In the genomic region with DNA sequence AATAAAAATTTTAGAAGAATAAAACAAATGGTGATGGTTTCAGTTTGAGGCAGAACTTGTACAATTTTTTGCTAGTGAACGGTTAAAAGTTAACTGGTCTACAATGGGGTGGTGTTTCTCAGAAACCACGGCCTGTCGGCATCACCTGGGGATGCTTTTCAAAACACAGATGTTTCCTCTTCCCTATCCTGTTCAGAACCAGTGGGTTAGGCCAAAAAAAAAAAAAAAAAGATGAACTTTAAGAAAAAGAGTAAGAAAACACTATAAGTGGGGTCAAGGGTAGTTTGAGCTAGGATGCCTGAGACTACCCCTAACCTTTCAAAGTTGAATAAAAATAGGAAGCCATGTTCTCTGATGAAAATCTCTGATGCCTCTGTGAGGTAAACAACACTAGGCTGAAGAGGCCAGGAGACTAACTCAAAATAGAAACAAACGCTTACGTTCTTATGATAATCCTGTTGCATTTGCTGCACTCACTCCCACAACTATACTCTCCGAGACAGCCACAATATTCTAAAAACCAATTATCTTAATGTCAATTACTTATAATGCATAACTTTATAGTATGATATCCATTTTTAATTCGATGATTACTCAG, we compare ENCODE assay signal across 1 cellular context.
TF ChIP-seq lines count a peak whose summit lies in the region.

No MANE protein-coding gene starts in this region.

TF ChIP-seq in SK-N-SH treated with all-trans-retinoic acid at 6 μM for 48 hours, 23 proteins besides CTCF, POLR2A, EP300 and RAD21 (continued from another document):
- TF ChIP-seq, protein P1, sequence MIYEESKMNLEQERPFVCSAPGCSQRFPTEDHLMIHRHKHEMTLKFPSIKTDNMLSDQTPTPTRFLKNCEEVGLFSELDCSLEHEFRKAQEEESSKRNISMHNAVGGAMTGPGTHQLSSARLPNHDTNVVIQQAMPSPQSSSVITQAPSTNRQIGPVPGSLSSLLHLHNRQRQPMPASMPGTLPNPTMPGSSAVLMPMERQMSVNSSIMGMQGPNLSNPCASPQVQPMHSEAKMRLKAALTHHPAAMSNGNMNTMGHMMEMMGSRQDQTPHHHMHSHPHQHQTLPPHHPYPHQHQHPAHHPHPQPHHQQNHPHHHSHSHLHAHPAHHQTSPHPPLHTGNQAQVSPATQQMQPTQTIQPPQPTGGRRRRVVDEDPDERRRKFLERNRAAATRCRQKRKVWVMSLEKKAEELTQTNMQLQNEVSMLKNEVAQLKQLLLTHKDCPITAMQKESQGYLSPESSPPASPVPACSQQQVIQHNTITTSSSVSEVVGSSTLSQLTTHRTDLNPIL (CRISPR knock-in tag; IDR thresholded peaks at IDR 0.05; ENCODE audit: low read depth), result no peak
- TF ChIP-seq POU6F1 (CRISPR knock-in tag; IDR thresholded peaks at IDR 0.05; ENCODE audit: borderline replicate concordance, low read depth) (no peak), ZFP3 (CRISPR knock-in tag; IDR thresholded peaks at IDR 0.05) (no peak), BACH2 (CRISPR knock-in tag; IDR thresholded peaks at IDR 0.05; ENCODE audit: borderline replicate concordance) (no peak), ZNF8 (CRISPR knock-in tag; IDR thresholded peaks at IDR 0.05) (no peak), OSR1 (CRISPR knock-in tag; IDR thresholded peaks at IDR 0.05) (no peak), ISL1 (CRISPR knock-in tag; IDR thresholded peaks at IDR 0.05) (no peak), CSDC2 (CRISPR knock-in tag; IDR thresholded peaks at IDR 0.05) (no peak), ZNF565 (CRISPR knock-in tag; conservative IDR thresholded peaks at IDR 0.05; ENCODE audit: low read depth) (no peak), ESRRG (CRISPR knock-in tag; IDR thresholded peaks at IDR 0.05) (no peak), RARB (CRISPR knock-in tag; IDR thresholded peaks at IDR 0.05) (no peak), PPARA (CRISPR knock-in tag; IDR thresholded peaks at IDR 0.05; ENCODE audit: borderline replicate concordance) (no peak)
- TF ChIP-seq, protein P2, sequence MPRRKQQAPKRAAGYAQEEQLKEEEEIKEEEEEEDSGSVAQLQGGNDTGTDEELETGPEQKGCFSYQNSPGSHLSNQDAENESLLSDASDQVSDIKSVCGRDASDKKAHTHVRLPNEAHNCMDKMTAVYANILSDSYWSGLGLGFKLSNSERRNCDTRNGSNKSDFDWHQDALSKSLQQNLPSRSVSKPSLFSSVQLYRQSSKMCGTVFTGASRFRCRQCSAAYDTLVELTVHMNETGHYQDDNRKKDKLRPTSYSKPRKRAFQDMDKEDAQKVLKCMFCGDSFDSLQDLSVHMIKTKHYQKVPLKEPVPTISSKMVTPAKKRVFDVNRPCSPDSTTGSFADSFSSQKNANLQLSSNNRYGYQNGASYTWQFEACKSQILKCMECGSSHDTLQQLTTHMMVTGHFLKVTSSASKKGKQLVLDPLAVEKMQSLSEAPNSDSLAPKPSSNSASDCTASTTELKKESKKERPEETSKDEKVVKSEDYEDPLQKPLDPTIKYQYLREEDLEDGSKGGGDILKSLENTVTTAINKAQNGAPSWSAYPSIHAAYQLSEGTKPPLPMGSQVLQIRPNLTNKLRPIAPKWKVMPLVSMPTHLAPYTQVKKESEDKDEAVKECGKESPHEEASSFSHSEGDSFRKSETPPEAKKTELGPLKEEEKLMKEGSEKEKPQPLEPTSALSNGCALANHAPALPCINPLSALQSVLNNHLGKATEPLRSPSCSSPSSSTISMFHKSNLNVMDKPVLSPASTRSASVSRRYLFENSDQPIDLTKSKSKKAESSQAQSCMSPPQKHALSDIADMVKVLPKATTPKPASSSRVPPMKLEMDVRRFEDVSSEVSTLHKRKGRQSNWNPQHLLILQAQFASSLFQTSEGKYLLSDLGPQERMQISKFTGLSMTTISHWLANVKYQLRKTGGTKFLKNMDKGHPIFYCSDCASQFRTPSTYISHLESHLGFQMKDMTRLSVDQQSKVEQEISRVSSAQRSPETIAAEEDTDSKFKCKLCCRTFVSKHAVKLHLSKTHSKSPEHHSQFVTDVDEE (CRISPR knock-in tag; IDR thresholded peaks at IDR 0.05), result no peak
TF ChIP-seq in SK-N-SH treated with all-trans-retinoic acid at 6 μM for 48 hours: peak in this region for 0.
